24 cellular contexts compared by ENCODE assay signal in genomic region chr7:128774921-128775320, GRCh38. TPM values are rescaled to one million over a fixed set of nuclear protein-coding genes. Genes with fewer than 3 reads are reported as not detected.
"Had no signal": no experiment of that assay in that cellular context is flagged by ENCODE, and none has a peak within 500 bp of the region (broad histone marks: within the 10 kb centered on the region; RNA-seq: fewer than 3 reads in every experiment).

No MANE protein-coding gene starts in this region.

- H3K4me1 ChIP-seq: parathyroid adenoma had no signal

- H3K27me3 Mint-ChIP-seq: activated CD4-positive, alpha-beta T cell treated with anti-CD3 and anti-CD28 coated beads, Interleukin-2, amount 10 ng/mL, durations not matched to agents 7 days and 5 days; activated T-cell treated with anti-CD3 and anti-CD28 coated beads, Interleukin-2, amount 50 U/mL, for 24 hours had no signal

- H3K27ac Mint-ChIP-seq: activated CD4-positive, alpha-beta T cell treated with anti-CD3 and anti-CD28 coated beads, Interleukin-2, amount 10 ng/mL, durations not matched to agents 7 days and 5 days; activated CD8-positive, alpha-beta T cell treated with anti-CD3 and anti-CD28 coated beads, Interleukin-2, amount 10 ng/mL, durations not matched to agents 7 days and 5 days; activated T-cell treated with anti-CD3 and anti-CD28 coated beads, Interleukin-2, amount 50 U/mL, for 24 hours; activated T-helper 2 cell treated with anti-CD3 and anti-CD28 coated beads, Interferon-gamma antibody, Interleukin-2, Interleukin-4, amounts not matched to agents 10 μg/mL and 5 μg/mL and 100 μg/mL, durations not matched to agents 14 hours and 24 hours and 36 hours; stimulated activated effector memory CD8-positive, alpha-beta T cell treated with anti-CD3 and anti-CD28 coated beads, Interleukin-12 subunit alpha, Interleukin-12 subunit beta, amount 100 ng/mL, for 72 hours; T-helper 1 cell treated with Interleukin-12 subunit alpha and Interleukin-12 subunit beta and Interleukin-4 antibody, amounts not matched to agents 30 μg/mL and 1 μg/mL, for 36 hours had no signal

- H3K9me3 ChIP-seq: mucosa of descending colon, neutrophil, thoracic aorta had no signal

- ATAC-seq: activated CD8-positive, alpha-beta T cell treated with anti-CD3 and anti-CD28 coated beads, Interleukin-2, amount 10 ng/mL, durations not matched to agents 7 days and 5 days; mucosa of descending colon; naive thymus-derived CD8-positive, alpha-beta T cell; stimulated activated effector memory CD8-positive, alpha-beta T cell treated with anti-CD3 and anti-CD28 coated beads, Interleukin-12 subunit alpha, Interleukin-12 subunit beta, amount 100 ng/mL, for 72 hours had no signal

- H3K4me3 ChIP-seq: heart right ventricle, mucosa of descending colon, thoracic aorta, upper lobe of left lung had no signal

- DNase-seq: activated CD4-positive, alpha-beta T cell treated with anti-CD3 and anti-CD28 coated beads, Interleukin-2, amount 10 ng/mL, durations not matched to agents 7 days and 5 days; activated CD8-positive, alpha-beta T cell treated with anti-CD3 and anti-CD28 coated beads, Interleukin-2, amount 10 ng/mL, durations not matched to agents 7 days and 5 days; activated naive CD4-positive, alpha-beta T cell treated with Interleukin-2 at 50 U/mL for 16 hours; activated T-cell treated with anti-CD3 and anti-CD28 coated beads, Interleukin-2, amount 50 U/mL, for 24 hours; effector CD4-positive, alpha-beta T cell; heart right ventricle; mesenchymal stem cell; mucosa of descending colon; naive thymus-derived CD8-positive, alpha-beta T cell; stimulated activated CD4-positive, alpha-beta T cell treated with anti-CD3 and anti-CD28 coated beads, Interleukin-4, amount 100 ng/mL, for 24 hours; upper lobe of left lung had no signal

- H3K27me3 ChIP-seq: heart right ventricle, upper lobe of left lung had no signal

- H3K27ac ChIP-seq: heart right ventricle, neutrophil, parathyroid adenoma, thoracic aorta, upper lobe of left lung had no signal

- H3K4me3 Mint-ChIP-seq: activated CD4-positive, alpha-beta T cell treated with anti-CD3 and anti-CD28 coated beads, Interleukin-2, amount 10 ng/mL, durations not matched to agents 7 days and 5 days; activated CD8-positive, alpha-beta T cell treated with anti-CD3 and anti-CD28 coated beads, Interleukin-2, amount 10 ng/mL, durations not matched to agents 7 days and 5 days; activated T-cell treated with anti-CD3 and anti-CD28 coated beads, Interleukin-2, amount 50 U/mL, for 24 hours; naive thymus-derived CD8-positive, alpha-beta T cell; stimulated activated effector memory CD8-positive, alpha-beta T cell treated with anti-CD3 and anti-CD28 coated beads, Interleukin-12 subunit alpha, Interleukin-12 subunit beta, amount 100 ng/mL, for 72 hours; T-helper 1 cell treated with Interleukin-12 subunit alpha and Interleukin-12 subunit beta and Interleukin-4 antibody, amounts not matched to agents 30 μg/mL and 1 μg/mL, for 36 hours had no signal

- H3K4me1 Mint-ChIP-seq: activated CD4-positive, alpha-beta T cell treated with anti-CD3 and anti-CD28 coated beads, Interleukin-2, amount 10 ng/mL, durations not matched to agents 7 days and 5 days; naive thymus-derived CD8-positive, alpha-beta T cell had no signal

RNA-seq across cellular contexts. Expression of gene OPN1SW, which starts 0.7 kb away (rescaled TPM):
- total RNA-seq: activated CD4-positive, alpha-beta T cell treated with anti-CD3 and anti-CD28 coated beads, Interleukin-2, amount 10 ng/mL, durations not matched to agents 7 days and 5 days; activated CD8-positive, alpha-beta T cell treated with anti-CD3 and anti-CD28 coated beads, Interleukin-2, amount 10 ng/mL, durations not matched to agents 7 days and 5 days; activated T-helper 2 cell treated with anti-CD3 and anti-CD28 coated beads, Interferon-gamma antibody, Interleukin-2, Interleukin-4, amounts not matched to agents 10 μg/mL and 5 μg/mL and 100 μg/mL, durations not matched to agents 14 hours and 24 hours and 36 hours; astrocyte; bronchial epithelial cell; heart right ventricle; kidney epithelial cell; lower leg skin; mucosa of descending colon; naive thymus-derived CD8-positive, alpha-beta T cell; sciatic nerve; thoracic aorta; upper lobe of left lung had no signal
- polyA plus RNA-seq: adipose tissue, esophagus, heart right ventricle had no signal

RNA-seq across cellular contexts. Expression of gene FLNC, which starts 55.3 kb away (rescaled TPM):
- total RNA-seq: activated CD4-positive, alpha-beta T cell treated with anti-CD3 and anti-CD28 coated beads, Interleukin-2, amount 10 ng/mL, durations not matched to agents 7 days and 5 days; activated CD8-positive, alpha-beta T cell treated with anti-CD3 and anti-CD28 coated beads, Interleukin-2, amount 10 ng/mL, durations not matched to agents 7 days and 5 days; activated T-helper 2 cell treated with anti-CD3 and anti-CD28 coated beads, Interferon-gamma antibody, Interleukin-2, Interleukin-4, amounts not matched to agents 10 μg/mL and 5 μg/mL and 100 μg/mL, durations not matched to agents 14 hours and 24 hours and 36 hours; naive thymus-derived CD8-positive, alpha-beta T cell had no signal
